ENCODE assay signal across 30 cellular contexts in the genomic region with DNA sequence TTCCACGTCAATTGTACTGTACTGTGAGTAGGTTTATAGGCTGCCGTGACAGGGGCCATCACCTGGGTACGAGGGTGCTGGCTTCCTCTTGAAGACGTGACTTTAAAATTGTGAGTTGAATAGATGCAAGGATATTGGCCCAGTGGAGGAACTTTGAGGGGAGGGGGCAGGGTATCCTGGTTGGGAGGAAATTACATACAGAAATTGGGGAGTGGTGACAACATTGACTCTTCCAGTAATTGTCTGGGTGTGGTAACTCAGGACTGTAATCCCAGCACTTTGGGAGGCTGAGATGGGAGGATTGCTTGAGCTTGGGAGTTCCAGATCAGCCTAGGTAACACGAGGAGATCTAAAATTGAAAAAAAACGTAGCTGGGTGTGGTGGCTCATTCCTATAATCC. TPM values are rescaled to one million over a fixed set of nuclear protein-coding genes. Genes with fewer than 3 reads are reported as not detected.
"Had no signal": no experiment of that assay in that cellular context is flagged by ENCODE, and none has a peak within 500 bp of the region (broad histone marks: within the 10 kb centered on the region; RNA-seq: fewer than 3 reads in every experiment).

No MANE protein-coding gene starts in this region.

- H3K4me1 Mint-ChIP-seq: activated CD4-positive, alpha-beta T cell treated with anti-CD3 and anti-CD28 coated beads, Interleukin-2, amount 10 ng/mL, durations not matched to agents 7 days and 5 days; activated naive CD4-positive, alpha-beta T cell treated with anti-CD3 and anti-CD28 coated beads, Interleukin-2, amount 10 ng/mL, durations not matched to agents 7 days and 5 days; activated naive CD8-positive, alpha-beta T cell treated with anti-CD3 and anti-CD28 coated beads, Interleukin-2, amount 10 ng/mL, durations not matched to agents 7 days and 5 days; T-cell had no signal

- H3K27ac Mint-ChIP-seq: activated CD4-positive, alpha-beta memory T cell treated with anti-CD3 and anti-CD28 coated beads for 36 hours; activated CD4-positive, alpha-beta T cell treated with anti-CD3 and anti-CD28 coated beads, Interleukin-2, amount 10 ng/mL, durations not matched to agents 7 days and 5 days; activated naive CD4-positive, alpha-beta T cell treated with anti-CD3 and anti-CD28 coated beads, Interleukin-2, amount 10 ng/mL, durations not matched to agents 7 days and 5 days; activated naive CD8-positive, alpha-beta T cell treated with anti-CD3 and anti-CD28 coated beads, Interleukin-2, amount 10 ng/mL, durations not matched to agents 7 days and 5 days; T-cell had no signal

- H3K27me3 Mint-ChIP-seq: activated CD4-positive, alpha-beta memory T cell treated with anti-CD3 and anti-CD28 coated beads for 36 hours; activated CD4-positive, alpha-beta T cell treated with anti-CD3 and anti-CD28 coated beads, Interleukin-2, amount 10 ng/mL, durations not matched to agents 7 days and 5 days; activated naive CD4-positive, alpha-beta T cell treated with anti-CD3 and anti-CD28 coated beads, Interleukin-2, amount 10 ng/mL, durations not matched to agents 7 days and 5 days; T-cell had no signal

- ATAC-seq: activated T-cell treated with anti-CD3 and anti-CD28 coated beads, Interleukin-2, amount 50 U/mL, for 4 hours; Panc1; Right ventricle myocardium inferior; T-cell had no signal

- H3K27ac ChIP-seq: adrenal gland, SK-N-MC had no signal

- DNase-seq: activated CD4-positive, alpha-beta memory T cell treated with anti-CD3 and anti-CD28 coated beads for 36 hours; activated CD4-positive, alpha-beta T cell treated with anti-CD3 and anti-CD28 coated beads, Interleukin-2, amount 10 ng/mL, durations not matched to agents 7 days and 5 days; activated CD4-positive, CD25-positive, alpha-beta regulatory T cell; activated CD8-positive, alpha-beta memory T cell treated with anti-CD3 and anti-CD28 coated beads for 24 hours; activated gamma-delta T cell; activated naive CD4-positive, alpha-beta T cell treated with anti-CD3 and anti-CD28 coated beads, Interleukin-2, amount 10 ng/mL, durations not matched to agents 7 days and 5 days; activated naive CD8-positive, alpha-beta T cell treated with anti-CD3 and anti-CD28 coated beads, Interleukin-2, amount 10 ng/mL, durations not matched to agents 7 days and 5 days; activated T-cell treated with anti-CD3 and anti-CD28 coated beads, Interleukin-2, amount 50 U/mL, for 4 hours; adrenal gland; anterior cingulate cortex; central memory CD4-positive, alpha-beta T cell; Karpas-422; MM.1S; NCI-H1105; NCI-H1436; NCI-H187 treated with DMSO at 0.1 percent for 48 hours; NCI-H2081 treated with DMSO at 0.1 percent for 48 hours; NCI-H446; NCI-H524; NCI-H774; RPMI8226; T-cell; T-helper 2 cell; T1000 had no signal

- H3K36me3 ChIP-seq: adrenal gland had no signal

- H3K36me3 Mint-ChIP-seq: activated naive CD4-positive, alpha-beta T cell treated with anti-CD3 and anti-CD28 coated beads, Interleukin-2, amount 10 ng/mL, durations not matched to agents 7 days and 5 days; activated naive CD8-positive, alpha-beta T cell treated with anti-CD3 and anti-CD28 coated beads, Interleukin-2, amount 10 ng/mL, durations not matched to agents 7 days and 5 days; T-cell had no signal

- H3K4me1 ChIP-seq: adrenal gland had no signal

- H3K4me3 ChIP-seq: adrenal gland, SK-N-MC had no signal

- H3K4me3 Mint-ChIP-seq: activated CD4-positive, alpha-beta memory T cell treated with anti-CD3 and anti-CD28 coated beads for 36 hours; activated CD4-positive, alpha-beta T cell treated with anti-CD3 and anti-CD28 coated beads, Interleukin-2, amount 10 ng/mL, durations not matched to agents 7 days and 5 days; activated naive CD4-positive, alpha-beta T cell treated with anti-CD3 and anti-CD28 coated beads, Interleukin-2, amount 10 ng/mL, durations not matched to agents 7 days and 5 days; activated naive CD8-positive, alpha-beta T cell treated with anti-CD3 and anti-CD28 coated beads, Interleukin-2, amount 10 ng/mL, durations not matched to agents 7 days and 5 days; activated T-cell treated with anti-CD3 and anti-CD28 coated beads, Interleukin-2, amount 50 U/mL, for 4 hours; T-cell had no signal

- H3K27me3 ChIP-seq: adrenal gland had no signal

- H3K9me3 ChIP-seq: adrenal gland had no signal

- FAIRE-seq: TTC549 had no signal

RNA-seq across cellular contexts. Expression of a gene that starts 30.4 kb away (rescaled TPM):
- total RNA-seq: activated CD4-positive, alpha-beta memory T cell treated with anti-CD3 and anti-CD28 coated beads for 36 hours; activated CD4-positive, alpha-beta T cell treated with anti-CD3 and anti-CD28 coated beads, Interleukin-2, amount 10 ng/mL, durations not matched to agents 7 days and 5 days; activated naive CD8-positive, alpha-beta T cell treated with anti-CD3 and anti-CD28 coated beads, Interleukin-2, amount 10 ng/mL, durations not matched to agents 7 days and 5 days; activated T-cell treated with anti-CD3 and anti-CD28 coated beads, Interleukin-2, amount 50 U/mL, for 4 hours; adrenal gland; chondrocyte; OCI-LY7; Right ventricle myocardium inferior; T-cell had no signal
